ENCODE assay signal across 10 cellular contexts in the genomic region with DNA sequence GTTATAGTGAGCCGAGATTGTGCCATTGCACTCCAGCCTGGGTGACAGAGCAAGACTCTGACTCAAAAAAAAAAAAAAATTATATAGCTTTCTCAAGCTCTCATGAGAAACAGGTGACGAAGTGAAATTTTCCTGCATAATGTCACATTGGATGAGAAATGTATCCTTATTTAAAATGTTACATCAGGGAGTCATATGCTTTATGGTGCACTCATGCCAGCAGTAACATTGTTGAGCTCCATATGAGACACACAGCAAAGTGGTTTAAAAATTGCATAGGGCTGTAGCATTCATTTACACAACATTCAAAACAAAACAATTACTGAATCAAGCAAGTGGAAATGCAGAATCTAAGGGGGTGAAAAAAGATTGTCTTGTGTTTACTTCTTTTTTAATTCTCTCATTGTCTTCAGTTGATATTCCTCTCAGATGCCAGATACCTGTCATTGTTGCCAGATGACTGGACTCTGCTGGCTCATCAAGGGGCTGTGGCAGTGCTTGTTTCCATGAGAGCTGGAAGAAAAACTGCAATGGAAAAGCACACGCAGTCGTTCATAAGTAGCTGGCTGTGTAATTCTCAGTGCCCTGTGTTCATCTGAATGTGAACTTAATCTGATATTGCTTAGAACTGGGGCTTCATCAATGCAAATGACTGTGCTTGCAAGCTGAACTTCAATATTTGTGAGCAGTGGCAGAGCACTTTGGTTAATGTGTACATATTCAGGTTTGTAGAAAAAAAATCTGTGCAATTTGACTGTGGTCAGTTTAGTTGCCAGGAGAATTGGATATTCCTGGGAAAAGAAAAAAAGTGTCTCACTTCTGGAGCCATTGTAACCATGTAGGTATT.
DNase-seq lines count a peak whose midpoint lies in the region; ATAC-seq and TF ChIP-seq lines count a peak whose summit lies in the region.
"Had no signal": no experiment of that assay in that cellular context is flagged by ENCODE, and none has a peak within 500 bp of the region (broad histone marks: within the 10 kb centered on the region; RNA-seq: fewer than 3 reads in every experiment).

No MANE protein-coding gene starts in this region.

- H3K4me3 ChIP-seq in HCT116 (replicated peaks in 1 of 2; ENCODE audit: low read depth in 1 of 2, low read length in 2 of 2) (no peak overlapping the region), foreskin fibroblast (ENCODE audit: low read depth in 1 of 2, low read length in 2 of 2) (no peak overlapping the region), gastrocnemius medialis (peak overlapping the region in 1 of 4 donors; percentile 4)

- CTCF ChIA-PET in HCT116 (lab: Charles Lee), result no interaction called here

- BruUV-seq in HCT116 (replicated peaks; lab: Mats Ljungman, UMichigan), result no TSS peak

- H3K9me3 ChIP-seq in HCT116 (ENCODE audit: control insufficient read depth in 1 of 2, insufficient read depth in 1 of 2, low read depth in 1 of 2, low read length in 2 of 2), result no peaks in the 10 kb centered on the region
- H3K9me3 ChIP-seq in gastrocnemius medialis, result peaks cover 0 to 6% (median 0%) of the 10 kb centered on the region in 3 donors

- no peak for DNase-seq in HCT116 (ENCODE audit: low read depth, low spot score)
- peak; percentile 23 for DNase-seq in T1000 (lab: John Stamatoyannopoulos, UW)
- peak; percentile 63 to 78 for DNase-seq in foreskin fibroblast
- no peak for DNase-seq in gastrocnemius medialis
- DNase-seq in SKM-1 (lab: John Stamatoyannopoulos, UW; ENCODE audit: unreplicated experiment), result no peak
- no peak for DNase-seq in NCI-H1048 (lab: John Stamatoyannopoulos, UW)
- DNase-seq: activated T-cell treated with anti-CD3 and anti-CD28 coated beads, Interleukin-2, amount 50 U/mL, for 1 hour; NCI-H1105 treated with DMSO at 0.1 percent for 48 hours had no signal

- H2AFZ ChIP-seq in HCT116 (ENCODE audit: low read depth, low read length, poor library complexity, severe bottlenecking), result no peak overlapping the region

- no peaks in the 10 kb centered on the region for H3K9me2 ChIP-seq in HCT116 (ENCODE audit: insufficient read depth)

- H3K36me3 ChIP-seq in HCT116 (ENCODE audit: control insufficient read depth in 1 of 2, insufficient read depth in 2 of 2, low read length in 2 of 2) (no peaks in the 10 kb centered on the region), gastrocnemius medialis (no peaks in the 10 kb centered on the region)

- H3K9ac ChIP-seq in HCT116 (ENCODE audit: low read length), result no peak overlapping the region

- H3K27ac ChIP-seq in HCT116 (ENCODE audit: low read depth, low read length) (peak overlapping the region; percentile 71; the same call in 1 of the 2 replicates), gastrocnemius medialis (peak overlapping the region; percentile 12 to 62 (median 44))

- peak; percentile 5; the same call in 1 of the 2 replicates for TF ChIP-seq RAD21 in HCT116 (IDR thresholded peaks at IDR 0.05; ENCODE audit: low read depth)

- TF ChIP-seq POLR2A in HCT116 (IDR thresholded peaks at IDR 0.05; ENCODE audit: borderline replicate concordance, extremely low read depth, insufficient read depth, insufficient read length) (no peak), gastrocnemius medialis (IDR thresholded peaks at IDR 0.05) (no peak)

- POLR2A ChIA-PET in HCT116 (lab: Charles Lee), result interaction anchor here (0.7 to 0.9 kb wide), 2 partner anchors 13 to 634 kb away, joined by 3 read pairs; no protein-coding TSS in a partner anchor

- RAD21 ChIA-PET in HCT116 (lab: Charles Lee; ENCODE audit: low non-redundant PET in 1 of 2, low total read pairs in 2 of 2, uncharacterized antibody in 2 of 2, unreplicated experiment in 2 of 2), result no interaction called here

- peak overlapping the region; percentile 41 for H3K4me2 ChIP-seq in HCT116 (ENCODE audit: low read length)

- H3K27me3 ChIP-seq in HCT116 (ENCODE audit: insufficient read depth, low read length), result no peaks in the 10 kb centered on the region
- no peaks in the 10 kb centered on the region for H3K27me3 ChIP-seq in gastrocnemius medialis

- H3K79me2 ChIP-seq in HCT116 (ENCODE audit: insufficient read depth, low read length), result no peaks in the 10 kb centered on the region

- in situ Hi-C loops in gastrocnemius medialis (cut with MboI; ENCODE audit: low sequenced_read_pairs in 4 of 4), result no loop called here

- peaks cover 11 to 19% of the 10 kb centered on the region in 2 experiments; a peak in 3 of 4 replicates for H3K4me1 ChIP-seq in HCT116 (ENCODE audit: control insufficient read depth in 1 of 2, insufficient read depth in 2 of 2, low read length in 2 of 2)
- peaks cover 8 to 18% of the 10 kb centered on the region in 2 donors for H3K4me1 ChIP-seq in gastrocnemius medialis

- TF ChIP-seq CTCF in HCT116 (IDR thresholded peaks at IDR 0.05 in 2 of 3, conservative IDR thresholded peaks at IDR 0.05 in 1 of 3; ENCODE audit: borderline replicate concordance in 1 of 3, insufficient read depth in 1 of 3, low read depth in 2 of 3, low read length in 2 of 3) (no peak), foreskin fibroblast (IDR thresholded peaks at IDR 0.05; ENCODE audit: low read depth, low read length) (no peak), gastrocnemius medialis (IDR thresholded peaks at IDR 0.05 in 4 of 5, conservative IDR thresholded peaks at IDR 0.05 in 1 of 5) (no peak)

- peak; percentile 58 for ATAC-seq in HCT116
- peak; percentile 63 to 83 for ATAC-seq in gastrocnemius medialis
- no peak for ATAC-seq in HG03039 (IDR thresholded peaks at IDR 0.05; ENCODE audit: unreplicated experiment)
- no peak for ATAC-seq in GM21576 (IDR thresholded peaks at IDR 0.05; ENCODE audit: unreplicated experiment)

- H4K20me1 ChIP-seq in HCT116 (ENCODE audit: insufficient read depth), result no peaks in the 10 kb centered on the region

- intact Hi-C loops in HCT116 (cut with micrococcal nuclease), result no loop called here
- intact Hi-C loops in gastrocnemius medialis (cut with DNase I; ENCODE audit: low total_unique reads), result no loop called here

TF ChIP-seq in HCT116, 20 proteins besides CTCF, POLR2A, EP300 and RAD21:
- TF ChIP-seq POLR2AphosphoS5 (IDR thresholded peaks at IDR 0.05; ENCODE audit: low read depth, low read length) (no peak), CBX3 (IDR thresholded peaks at IDR 0.05; ENCODE audit: low read depth) (peak; percentile 23; the same call in 1 of the 2 replicates), FOSL1 (IDR thresholded peaks at IDR 0.05; ENCODE audit: low read depth) (peak; percentile 53; the same call in 1 of the 2 replicates), JUND (IDR thresholded peaks at IDR 0.05) (peak; percentile 65), SP1 (IDR thresholded peaks at IDR 0.05; ENCODE audit: low read depth) (peak; percentile 53), ELF1 (IDR thresholded peaks at IDR 0.05; ENCODE audit: borderline replicate concordance, low read depth) (no peak)
TF ChIP-seq in HCT116: peak in this region for 4.

Comparison
In these comparisons a context has a peak if more than half of its experiments do, and no peak if none do; other contexts are left out.
1. ATAC-seq: peak in HCT116 (single experiment) and gastrocnemius medialis (2 of 2); none in HG03039 (single experiment) and GM21576 (single experiment).
2. DNase-seq: peak in T1000 (single experiment) and foreskin fibroblast (2 of 2); none in HCT116 (single experiment), gastrocnemius medialis (0 of 2), SKM-1 (single experiment) and NCI-H1048 (single experiment).